ENCODE assay signal across 19 cellular contexts in the genomic region with DNA sequence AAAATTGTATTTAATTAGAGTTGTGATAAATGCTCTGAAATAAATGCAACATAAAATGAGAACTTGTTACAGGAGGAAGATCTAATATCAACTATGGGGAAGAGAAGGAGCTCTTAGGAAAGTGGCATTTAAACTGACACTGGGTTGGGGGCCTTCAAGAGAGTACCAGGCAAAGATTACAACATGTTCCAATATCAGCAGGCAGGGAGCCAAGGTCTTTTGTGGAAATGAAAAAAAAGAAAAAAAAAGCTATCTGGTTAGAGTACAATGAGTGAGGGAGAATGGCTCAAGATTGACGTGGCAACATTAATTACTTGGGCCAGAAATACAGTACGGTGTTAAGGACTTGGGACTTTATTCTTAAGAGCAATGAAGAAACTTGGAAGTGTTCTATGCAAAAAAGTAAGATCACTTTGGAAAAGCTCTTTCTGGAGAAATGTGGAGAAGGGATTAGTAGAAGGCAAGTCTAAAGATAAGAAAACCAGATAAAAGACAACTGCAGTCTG.
DNase-seq lines count a peak whose midpoint lies in the region; ATAC-seq and TF ChIP-seq lines count a peak whose summit lies in the region.
"Had no signal": no experiment of that assay in that cellular context is flagged by ENCODE, and none has a peak within 500 bp of the region (broad histone marks: within the 10 kb centered on the region; RNA-seq: fewer than 3 reads in every experiment).

No MANE protein-coding gene starts in this region.

- H3K4me3 Mint-ChIP-seq in endodermal cell: no peak overlapping the region
- no peak overlapping the region for H3K4me3 Mint-ChIP-seq in stimulated activated memory B cell treated with anti-CD40 and anti-IgM and Interleukin-4, amounts not matched to agents 10 μg/mL and 1 μg/mL and 100 μg/mL, for 72 hours
- H3K4me3 Mint-ChIP-seq: CD4-positive, CD25-positive, alpha-beta regulatory T cell had no signal

- no peak overlapping the region for H3K27ac ChIP-seq in GM23248
- no peak overlapping the region for H3K27ac ChIP-seq in endodermal cell (ENCODE audit: low read depth, low read length)
- H3K27ac ChIP-seq: RWPE1, SJSA1 had no signal

- no peaks in the 10 kb centered on the region for H4K20me1 ChIP-seq in GM23248 (ENCODE audit: insufficient read depth)

- H3K36me3 ChIP-seq in GM23248 (ENCODE audit: low read depth): no peaks in the 10 kb centered on the region
- H3K36me3 ChIP-seq in endodermal cell (ENCODE audit: control insufficient read depth, insufficient read depth, low read length): no peaks in the 10 kb centered on the region
- H3K36me3 ChIP-seq: SJSA1 had no signal

- H3K27me3 Mint-ChIP-seq in endodermal cell (ENCODE audit: insufficient read depth): no peaks in the 10 kb centered on the region
- no peaks in the 10 kb centered on the region for H3K27me3 Mint-ChIP-seq in stimulated activated memory B cell treated with anti-CD40 and anti-IgM and Interleukin-4, amounts not matched to agents 10 μg/mL and 1 μg/mL and 100 μg/mL, for 72 hours
- H3K27me3 Mint-ChIP-seq: CD4-positive, CD25-positive, alpha-beta regulatory T cell had no signal

- H3K27ac Mint-ChIP-seq in endodermal cell: peak overlapping the region; percentile 36
- peak overlapping the region; percentile 6 for H3K27ac Mint-ChIP-seq in stimulated activated memory B cell treated with anti-CD40 and anti-IgM and Interleukin-4, amounts not matched to agents 10 μg/mL and 1 μg/mL and 100 μg/mL, for 72 hours
- H3K27ac Mint-ChIP-seq: CD4-positive, CD25-positive, alpha-beta regulatory T cell had no signal

- H3K4me1 Mint-ChIP-seq in endodermal cell: peaks cover 36% of the 10 kb centered on the region
- H3K4me1 Mint-ChIP-seq in stimulated activated memory B cell treated with anti-CD40 and anti-IgM and Interleukin-4, amounts not matched to agents 10 μg/mL and 1 μg/mL and 100 μg/mL, for 72 hours: peaks cover 12% of the 10 kb centered on the region

- 94 to 95% methylated on average over 2 of the region's 2 CpGs for WGBS in GM23248 (ENCODE audit: low coverage in 1 of 2, low lambda C conversion rate in 2 of 2, missing lambda C conversion rate in 2 of 2), 2 experiments
- 94 to 95% methylated on average over 2 of the region's 2 CpGs for WGBS in endodermal cell (ENCODE audit: insufficient coverage in 1 of 2, insufficient read length in 1 of 2), 2 experiments

- H3K9me3 Mint-ChIP-seq in endodermal cell: no peaks in the 10 kb centered on the region
- no peaks in the 10 kb centered on the region for H3K9me3 Mint-ChIP-seq in stimulated activated memory B cell treated with anti-CD40 and anti-IgM and Interleukin-4, amounts not matched to agents 10 μg/mL and 1 μg/mL and 100 μg/mL, for 72 hours
- H3K9me3 Mint-ChIP-seq: CD4-positive, CD25-positive, alpha-beta regulatory T cell had no signal

- no peaks in the 10 kb centered on the region for H3K9me2 ChIP-seq in GM23248 (ENCODE audit: insufficient read depth)

- intact Hi-C loops in Right ventricle myocardium superior (cut with DNase I): loop anchor here (5.0 kb wide), 1 partner anchor 199 kb away; no protein-coding TSS in a partner anchor

- H2AFZ ChIP-seq in GM23248: peak overlapping the region; percentile 18; the same call in 1 of the 2 replicates

- DNase-seq in GM23248 (no peak), NCI-H146 treated with DMSO at 0.1 percent for 48 hours (lab: John Stamatoyannopoulos, UW; ENCODE audit: unreplicated experiment) (peak; percentile 25), endodermal cell (no peak), iPS-NIHi11 (ENCODE audit: low spot score) (no peak), Right ventricle myocardium superior (no peak)
- no peak for DNase-seq in stimulated activated CD8-positive, alpha-beta memory T cell treated with anti-CD3 and anti-CD28 coated beads, Interleukin-4, amount 100 ng/mL, for 48 hours
- DNase-seq: Caco-2; CD4-positive, CD25-positive, alpha-beta regulatory T cell; EL; H7; IMR-90; Kasumi-1; NCI-H1105; NCI-H187 treated with DMSO at 0.1 percent for 48 hours; NCI-H524; NK-92 treated with Interleukin-12 subunit alpha and Interleukin-12 subunit beta, amount 100 ng/mL, for 24 hours had no signal

- TF ChIP-seq CTCF in endodermal cell (conservative IDR thresholded peaks at IDR 0.05): no peak

- H3K79me2 ChIP-seq in GM23248 (ENCODE audit: insufficient read depth): no peaks in the 10 kb centered on the region

- H3F3A ChIP-seq in GM23248 (ENCODE audit: insufficient read depth): no peaks in the 10 kb centered on the region

- in situ Hi-C loops in GM23248 (cut with MboI): no loop called here

- H3K4me1 ChIP-seq in GM23248 (ENCODE audit: insufficient read depth): no peaks in the 10 kb centered on the region; the same call in 1 of the 2 replicates
- H3K4me1 ChIP-seq in endodermal cell (ENCODE audit: control insufficient read depth, insufficient read depth, low read length): peaks cover 3% of the 10 kb centered on the region

- no peaks in the 10 kb centered on the region for H3K36me3 Mint-ChIP-seq in endodermal cell (ENCODE audit: low read depth)
- no peaks in the 10 kb centered on the region for H3K36me3 Mint-ChIP-seq in stimulated activated memory B cell treated with anti-CD40 and anti-IgM and Interleukin-4, amounts not matched to agents 10 μg/mL and 1 μg/mL and 100 μg/mL, for 72 hours
- H3K36me3 Mint-ChIP-seq: CD4-positive, CD25-positive, alpha-beta regulatory T cell had no signal

- no peak overlapping the region for H3K4me2 ChIP-seq in GM23248 (ENCODE audit: unreplicated experiment)

- H3K27me3 ChIP-seq in GM23248 (replicated peaks; ENCODE audit: insufficient read depth): no peaks in the 10 kb centered on the region
- H3K27me3 ChIP-seq in endodermal cell (ENCODE audit: control insufficient read depth, insufficient read depth, low read length, poor library complexity, severe bottlenecking): no peaks in the 10 kb centered on the region
- H3K27me3 ChIP-seq: SJSA1 had no signal

- no peaks in the 10 kb centered on the region for H3K9me3 ChIP-seq in GM23248 (ENCODE audit: low read depth)
- H3K9me3 ChIP-seq in endodermal cell (ENCODE audit: control insufficient read depth, low read length): no peaks in the 10 kb centered on the region
- H3K9me3 ChIP-seq: Caco-2, SJSA1 had no signal

- H3K9ac ChIP-seq in GM23248 (no peak overlapping the region), endodermal cell (ENCODE audit: extremely low read depth, low read length, poor library complexity, severe bottlenecking) (no peak overlapping the region)

- H3K4me3 ChIP-seq in GM23248 (no peak overlapping the region), endodermal cell (ENCODE audit: low read length) (no peak overlapping the region)
- H3K4me3 ChIP-seq: SJSA1 had no signal

- no peak for ATAC-seq in stimulated activated memory B cell treated with anti-CD40 and anti-IgM and Interleukin-4, amounts not matched to agents 10 μg/mL and 1 μg/mL and 100 μg/mL, for 72 hours
- ATAC-seq in Right ventricle myocardium superior (ENCODE audit: poor library complexity): no peak
